In the genomic region with DNA sequence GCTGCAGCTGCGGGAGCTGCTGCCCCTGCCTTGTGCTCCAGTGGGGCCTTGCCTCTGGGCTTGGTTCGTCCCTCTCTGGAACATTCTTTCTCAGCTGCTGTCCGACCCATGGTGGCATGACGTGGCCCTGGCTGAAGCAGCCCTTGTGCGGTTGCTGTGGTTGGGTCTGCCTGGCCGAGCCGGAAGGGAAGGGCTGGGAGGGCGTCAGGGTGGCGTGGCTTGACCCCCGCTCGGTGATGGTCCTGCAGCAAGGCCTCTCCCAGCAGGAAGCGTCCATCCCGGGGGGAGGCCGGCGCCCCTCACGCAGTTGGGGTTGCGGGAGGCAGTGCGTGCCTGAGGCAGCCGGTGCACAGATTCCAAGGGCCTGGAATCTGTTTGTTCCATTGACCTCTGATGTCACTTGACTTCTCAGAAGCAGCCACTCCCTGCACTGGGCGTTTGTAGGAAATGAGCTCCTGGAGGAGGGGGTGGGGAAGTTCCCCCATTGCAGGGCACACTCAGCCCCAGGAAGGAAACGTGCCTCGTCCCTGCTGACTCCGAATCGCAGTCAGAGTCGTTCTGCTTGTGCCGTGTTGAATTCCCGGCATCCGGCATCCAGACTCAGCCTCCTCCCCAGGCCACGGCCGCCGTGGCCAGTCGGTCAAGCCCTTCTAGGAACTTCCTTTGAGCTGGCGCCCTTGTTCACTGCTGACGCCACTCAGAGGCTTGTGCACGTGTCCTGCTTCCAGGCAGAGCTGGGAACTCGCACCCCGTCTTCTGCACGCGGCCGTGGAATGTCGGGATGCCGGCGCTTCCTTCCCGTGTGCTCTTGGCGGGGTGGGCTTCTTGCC, we compare ENCODE assay signal across 6 cellular contexts. TPM values are rescaled to one million over a fixed set of nuclear protein-coding genes. Genes with fewer than 3 reads are reported as not detected.
DNase-seq lines count a peak whose midpoint lies in the region; ATAC-seq and TF ChIP-seq lines count a peak whose summit lies in the region.

No MANE protein-coding gene starts in this region.

- H3K27me3 ChIP-seq in osteoblast (ENCODE audit: insufficient read depth, low read length), result no peaks in the 10 kb centered on the region
- no peaks in the 10 kb centered on the region for H3K27me3 ChIP-seq in CD8-positive, alpha-beta memory T cell (ENCODE audit: insufficient read depth, low read length, poor library complexity, severe bottlenecking)

- no peak overlapping the region for H3K4me3 Mint-ChIP-seq in central memory CD8-positive, alpha-beta T cell
- H3K4me3 Mint-ChIP-seq in CD8-positive, alpha-beta memory T cell, result peak overlapping the region in 1 of 7 donors; percentile 40

- H3K27ac Mint-ChIP-seq in central memory CD8-positive, alpha-beta T cell (ENCODE audit: low read depth), result no peak overlapping the region
- no peak overlapping the region for H3K27ac Mint-ChIP-seq in CD8-positive, alpha-beta memory T cell

- H4K20me1 ChIP-seq in osteoblast (ENCODE audit: insufficient read depth, low read length) (no peaks in the 10 kb centered on the region), OCI-LY7 (ENCODE audit: insufficient read depth, low read length) (no peaks in the 10 kb centered on the region)

- no peaks in the 10 kb centered on the region for H3K9me3 Mint-ChIP-seq in central memory CD8-positive, alpha-beta T cell
- no peaks in the 10 kb centered on the region for H3K9me3 Mint-ChIP-seq in CD8-positive, alpha-beta memory T cell

- CTCF ChIA-PET in CD8-positive, alpha-beta memory T cell (lab: Charles Lee), result no interaction called here
- CTCF ChIA-PET in OCI-LY7 (lab: Charles Lee; ENCODE audit: unreplicated experiment), result no interaction called here

- intact Hi-C loops in OCI-LY7 (cut with micrococcal nuclease; ENCODE audit: unreplicated experiment), result no loop called here

- H3K9me2 ChIP-seq in OCI-LY7 (ENCODE audit: insufficient read depth, low read length), result no peaks in the 10 kb centered on the region

- H3K9me3 ChIP-seq in osteoblast (ENCODE audit: low read depth, low read length) (no peaks in the 10 kb centered on the region), OCI-LY7 (ENCODE audit: low read length) (no peaks in the 10 kb centered on the region)
- H3K9me3 ChIP-seq in CD8-positive, alpha-beta memory T cell (ENCODE audit: low read length), result no peaks in the 10 kb centered on the region

- H3K4me1 ChIP-seq in osteoblast (ENCODE audit: insufficient read depth, low read length) (peaks cover 18% of the 10 kb centered on the region), OCI-LY7 (ENCODE audit: insufficient read depth, low read length, poor library complexity, severe bottlenecking) (no peaks in the 10 kb centered on the region)
- peaks cover 16% of the 10 kb centered on the region for H3K4me1 ChIP-seq in CD8-positive, alpha-beta memory T cell (ENCODE audit: insufficient read depth, low read length)

- no peaks in the 10 kb centered on the region for H3K79me2 ChIP-seq in osteoblast (ENCODE audit: insufficient read depth, low read length)
- H3K79me2 ChIP-seq in OCI-LY7 (ENCODE audit: insufficient read depth, low read depth, low read length), result no peaks in the 10 kb centered on the region

- no peaks in the 10 kb centered on the region for H3K27me3 Mint-ChIP-seq in central memory CD8-positive, alpha-beta T cell
- peaks cover 0 to 2% of the 10 kb centered on the region in 2 donors for H3K27me3 Mint-ChIP-seq in CD8-positive, alpha-beta memory T cell

- H3K4me2 ChIP-seq in osteoblast (ENCODE audit: insufficient read depth, low read length) (no peak overlapping the region), OCI-LY7 (ENCODE audit: low read length) (no peak overlapping the region)

- peak; percentile 35 for ATAC-seq in central memory CD8-positive, alpha-beta T cell (replicated peaks; ENCODE audit: extremely low read depth, poor library complexity, severe bottlenecking)
- no peak for ATAC-seq in GM21528 (IDR thresholded peaks at IDR 0.05; ENCODE audit: low FRiP score, unreplicated experiment)

- POLR2A ChIA-PET in CD8-positive, alpha-beta memory T cell (lab: Charles Lee), result no interaction called here
- POLR2A ChIA-PET in OCI-LY7 (lab: Charles Lee), result no interaction called here

- peaks cover 9% of the 10 kb centered on the region for H3K36me3 Mint-ChIP-seq in central memory CD8-positive, alpha-beta T cell (ENCODE audit: insufficient read depth)
- H3K36me3 Mint-ChIP-seq in CD8-positive, alpha-beta memory T cell, result peaks cover 0 to 3% (median 0%) of the 10 kb centered on the region in 3 donors

- TF ChIP-seq CTCF in HFF-Myc (IDR thresholded peaks at IDR 0.05; ENCODE audit: low read depth, low read length, missing control alignments) (no peak), osteoblast (IDR thresholded peaks at IDR 0.05; ENCODE audit: extremely low read depth, low read depth, low read length) (no peak), OCI-LY7 (conservative IDR thresholded peaks at IDR 0.05; ENCODE audit: low read length) (no peak)

- DNase-seq in HFF-Myc (ENCODE audit: extremely low read depth, low read depth) (peak; percentile 69), osteoblast (ENCODE audit: insufficient read length, low spot score, missing footprints) (peak; percentile 99), OCI-LY7 (ENCODE audit: low spot score) (no peak)
- DNase-seq in central memory CD8-positive, alpha-beta T cell (ENCODE audit: low spot score in 2 of 2), result no peak
- DNase-seq in CD8-positive, alpha-beta memory T cell, result no peak

- no peak overlapping the region for H2AFZ ChIP-seq in osteoblast (ENCODE audit: low read length)
- no peak overlapping the region for H2AFZ ChIP-seq in OCI-LY7 (ENCODE audit: low read length)

- H3K27ac ChIP-seq in osteoblast (ENCODE audit: low read depth, low read length) (peak overlapping the region; percentile 79), OCI-LY7 (ENCODE audit: low read depth, low read length, poor library complexity, severe bottlenecking) (no peak overlapping the region)
- no peak overlapping the region for H3K27ac ChIP-seq in CD8-positive, alpha-beta memory T cell (ENCODE audit: low read depth, low read length)

- peaks cover 4% of the 10 kb centered on the region for H3K4me1 Mint-ChIP-seq in central memory CD8-positive, alpha-beta T cell
- peaks cover 4 to 7% (median 5%) of the 10 kb centered on the region in 3 donors for H3K4me1 Mint-ChIP-seq in CD8-positive, alpha-beta memory T cell

- no peak overlapping the region for H3K4me3 ChIP-seq in HFF-Myc (replicated peaks; ENCODE audit: low read depth, low read length)
- no peak overlapping the region for H3K4me3 ChIP-seq in osteoblast (ENCODE audit: insufficient read depth, low read length)
- H3K4me3 ChIP-seq in CD8-positive, alpha-beta memory T cell (ENCODE audit: low read length), result no peak overlapping the region
- no peak overlapping the region for H3K4me3 ChIP-seq in OCI-LY7 (ENCODE audit: low read depth, low read length, poor library complexity, severe bottlenecking)

- H3K36me3 ChIP-seq in osteoblast (ENCODE audit: insufficient read depth, low read length) (peaks cover 7% of the 10 kb centered on the region), OCI-LY7 (ENCODE audit: insufficient read depth, low read length) (peaks cover 11% of the 10 kb centered on the region; the same call in 1 of the 2 replicates)
- H3K36me3 ChIP-seq in CD8-positive, alpha-beta memory T cell (ENCODE audit: insufficient read depth, low read length), result no peaks in the 10 kb centered on the region

- BruUV-seq in OCI-LY7 (replicated peaks; lab: Mats Ljungman, UMichigan), result no TSS peak

RNA-seq across cellular contexts. Expression of a gene that starts 9.7 kb away (rescaled TPM):
- 2.1 and 2.9 TPM in 2 replicates for total RNA-seq in osteoblast
- total RNA-seq in CD8-positive, alpha-beta memory T cell, result not detected
- 0.22 TPM for polyA plus RNA-seq in CD8-positive, alpha-beta memory T cell
- total RNA-seq in OCI-LY7 (2014; rRNA removed; shearing (Covaris generic)), result 1.4 and 6.6 TPM in 2 replicates
- total RNA-seq in OCI-LY7 (2022), result 1.0 TPM in 1 of 2 replicates, not detected in the other

RNA-seq across cellular contexts. Expression of a gene that starts 21.1 kb away (rescaled TPM):
- total RNA-seq in osteoblast, result 21.7 and 23.0 TPM in 2 replicates
- total RNA-seq in CD8-positive, alpha-beta memory T cell, result 10 to 100 TPM; 63.7 to 72.8 TPM
- 73.9 TPM for polyA plus RNA-seq in CD8-positive, alpha-beta memory T cell
- total RNA-seq in OCI-LY7 (2014; rRNA removed; shearing (Covaris generic)), result 47.9 and 53.3 TPM in 2 replicates
- total RNA-seq in OCI-LY7 (2022), result 82.1 and 85.6 TPM in 2 replicates

RNA-seq across cellular contexts. Expression of a gene that starts 21.1 kb away (rescaled TPM):
- total RNA-seq in osteoblast (15.6 and 18.8 TPM in 2 replicates), OCI-LY7 (2022) (50.8 and 55.4 TPM in 2 replicates)
- 10 to 100 TPM; 29.7 to 29.9 TPM for total RNA-seq in CD8-positive, alpha-beta memory T cell
- polyA plus RNA-seq in CD8-positive, alpha-beta memory T cell, result 77.5 TPM
- total RNA-seq in OCI-LY7 (2014; rRNA removed; shearing (Covaris generic)), result 43.1 and 43.9 TPM in 2 replicates

RNA-seq across cellular contexts. Expression of a gene that starts 28.6 kb away (rescaled TPM):
- 10.9 and 11.8 TPM in 2 replicates for total RNA-seq in osteoblast
- total RNA-seq in CD8-positive, alpha-beta memory T cell, result 10 to 100 TPM; 52.3 to 54.5 TPM
- 5.7 TPM for polyA plus RNA-seq in CD8-positive, alpha-beta memory T cell
- total RNA-seq in OCI-LY7 (2014; rRNA removed; shearing (Covaris generic)), result 20.0 and 22.5 TPM in 2 replicates
- 47.2 and 55.0 TPM in 2 replicates for total RNA-seq in OCI-LY7 (2022)

RNA-seq across cellular contexts. Expression of a gene that starts 33.5 kb away (rescaled TPM):
- total RNA-seq in osteoblast, result 1.1 and 2.1 TPM in 2 replicates
- total RNA-seq in CD8-positive, alpha-beta memory T cell, result 10 to 100 TPM; 21.0 to 21.6 TPM
- 24.7 TPM for polyA plus RNA-seq in CD8-positive, alpha-beta memory T cell
- total RNA-seq in OCI-LY7 (2014; rRNA removed; shearing (Covaris generic)), result 4.0 and 6.7 TPM in 2 replicates
- 6.7 and 7.5 TPM in 2 replicates for total RNA-seq in OCI-LY7 (2022)

Comparison
In these comparisons a context has a peak if more than half of its experiments do, and no peak if none do; other contexts are left out.
1. DNase-seq: peak in HFF-Myc (single experiment) and osteoblast (single experiment); none in central memory CD8-positive, alpha-beta T cell (0 of 2), CD8-positive, alpha-beta memory T cell (0 of 5) and OCI-LY7 (single experiment).